8 cellular contexts compared by ENCODE assay signal in the genomic region with DNA sequence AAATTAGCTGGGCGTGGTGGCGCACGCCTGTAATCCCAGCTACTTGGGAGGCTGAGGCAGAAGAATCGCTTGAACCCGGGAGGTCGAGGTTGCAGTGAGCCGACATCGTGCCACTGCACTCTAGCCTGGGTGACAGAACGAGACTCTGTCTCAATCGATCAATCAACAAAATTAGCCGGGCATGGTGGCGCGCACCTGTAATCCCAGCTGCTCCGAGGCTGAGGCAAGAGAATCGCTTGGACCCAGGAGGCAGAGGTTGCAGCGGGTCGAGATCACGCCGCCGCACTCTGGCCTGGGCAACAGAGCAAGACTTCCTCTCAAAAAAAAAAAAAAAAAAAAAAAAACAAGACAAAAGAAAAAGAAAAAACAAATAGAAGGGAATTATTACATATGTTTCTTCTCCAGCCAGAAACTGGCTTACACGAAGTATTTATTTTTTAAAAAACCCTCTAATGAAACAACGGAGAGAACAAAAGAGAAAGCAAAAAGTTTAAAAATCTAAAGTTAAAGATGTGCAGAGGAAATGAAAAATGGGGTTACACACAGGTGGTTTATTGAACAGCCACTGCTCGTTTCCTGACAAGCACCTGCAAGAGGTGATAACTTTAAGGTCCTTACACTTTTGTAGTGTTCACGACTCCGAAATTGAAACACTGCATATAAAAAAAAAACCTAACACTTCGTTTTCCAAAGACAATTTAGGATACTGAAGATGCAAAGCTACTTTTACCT. TPM values are rescaled to one million over a fixed set of nuclear protein-coding genes. Genes with fewer than 3 reads are reported as not detected.
DNase-seq lines count a peak whose midpoint lies in the region; ATAC-seq, FAIRE-seq and TF ChIP-seq lines count a peak whose summit lies in the region.

No MANE protein-coding gene starts in this region.

- no peaks in the 10 kb centered on the region for H3K27me3 Mint-ChIP-seq in activated naive CD8-positive, alpha-beta T cell

- ATAC-seq in HepG2 (no peak), HG03432 (IDR thresholded peaks at IDR 0.05; ENCODE audit: unreplicated experiment) (no peak)
- no peak for ATAC-seq in activated CD4-positive, CD25-positive, alpha-beta regulatory T cell treated with anti-CD3 and anti-CD28 coated beads, Interleukin-2, amount 50 U/mL, for 24 hours

- H3K79me2 ChIP-seq in HepG2 (ENCODE audit: insufficient read depth, low read length): peaks cover 29% of the 10 kb centered on the region

- H3K4me1 ChIP-seq in HUES48 (ENCODE audit: control insufficient read depth, insufficient read depth, low read length) (peaks cover 25% of the 10 kb centered on the region), HepG2 (ENCODE audit: insufficient read depth, low read length) (peaks cover 28% of the 10 kb centered on the region), transverse colon (peaks cover 0 to 33% (median 16%) of the 10 kb centered on the region in 4 donors)

- CTCF ChIA-PET in HepG2 (lab: Yijun Ruan, JAX; ENCODE audit: low intra/inter-chr PET ratio, low total read pairs): no interaction called here

- H3K9me3 ChIP-seq in HUES48 (ENCODE audit: control insufficient read depth, insufficient read depth, low read length): no peaks in the 10 kb centered on the region
- H3K9me3 ChIP-seq in HepG2 (ENCODE audit: low read length): no peaks in the 10 kb centered on the region
- H3K9me3 ChIP-seq in transverse colon: no peaks in the 10 kb centered on the region

- FAIRE-seq in HepG2 (lab: Jason Lieb, UNC): no peak

- H3K27ac ChIP-seq in 22Rv1: peak overlapping the region; percentile 72
- H3K27ac ChIP-seq in HUES48 (ENCODE audit: low read depth, low read length): no peak overlapping the region
- H3K27ac ChIP-seq in HepG2 (ENCODE audit: extremely low read length, insufficient read depth, low read length): peak overlapping the region; percentile 92
- peak overlapping the region; percentile 94 to 98 (median 96) for H3K27ac ChIP-seq in transverse colon

- TF ChIP-seq EP300 in HepG2 (IDR thresholded peaks at IDR 0.05; ENCODE audit: low read depth in 2 of 2, low read length in 2 of 2) (no peak), HepG2 (CRISPR knock-in tag; IDR thresholded peaks at IDR 0.05; ENCODE audit: borderline replicate concordance) (no peak), transverse colon (IDR thresholded peaks at IDR 0.05; ENCODE audit: low read depth) (no peak)

- H2AFZ ChIP-seq in HepG2 (ENCODE audit: low read length): no peak overlapping the region

- POLR2A ChIA-PET in HepG2 (lab: Yijun Ruan, JAX): interaction anchor here (0.9 to 2.1 kb wide), 3 partner anchors 116 to 163 kb away, joined by 3 to 7 read pairs (median 3); a partner anchor contains a TSS

- H3K4me3 Mint-ChIP-seq in activated naive CD8-positive, alpha-beta T cell: peak overlapping the region; percentile 92

- DNase-seq in HepG2 (ENCODE audit: low spot score) (no peak), transverse colon (peak; percentile 32), HPDE6-E6E7 (ENCODE audit: extremely low spot score) (no peak)

- H3K9ac ChIP-seq in HUES48 (ENCODE audit: low read depth, low read length) (no peak overlapping the region), HepG2 (ENCODE audit: insufficient read depth, low read depth, low read length) (peak overlapping the region; percentile 89)

- H3K36me3 ChIP-seq in HUES48 (ENCODE audit: control insufficient read depth, insufficient read depth, low read length) (peaks cover 6% of the 10 kb centered on the region), HepG2 (replicated peaks in 1 of 2; ENCODE audit: control insufficient read depth in 1 of 2, insufficient read depth in 2 of 2, low read length in 2 of 2) (peaks cover 0 to under 1% of the 10 kb centered on the region in 2 experiments; a peak in 1 of 5 replicates), transverse colon (no peaks in the 10 kb centered on the region)

- peak overlapping the region; percentile 93 for H3K4me3 ChIP-seq in HUES48 (ENCODE audit: low read depth, low read length)
- H3K4me3 ChIP-seq in HepG2 (replicated peaks in 1 of 3; ENCODE audit: insufficient read depth in 1 of 3, low read depth in 2 of 3, low read length in 3 of 3): peak overlapping the region; percentile 89 to 99 (median 92)
- peak overlapping the region in 3 of 4 donors; percentile 88 to 100 (median 95) for H3K4me3 ChIP-seq in transverse colon

- no peaks in the 10 kb centered on the region for H3K9me3 Mint-ChIP-seq in activated naive CD8-positive, alpha-beta T cell (ENCODE audit: low read depth)

- WGBS in HepG2 (ENCODE audit: low lambda C conversion rate): 70% methylated on average over 26 of the region's 26 CpGs
- WGBS in transverse colon (ENCODE audit: low coverage in 1 of 2), 2 donors: 7 to 59% methylated on average over 6 to 26 of the region's 26 CpGs

- no peaks in the 10 kb centered on the region; the same call in 1 of the 2 replicates for H4K20me1 ChIP-seq in HepG2 (ENCODE audit: insufficient read depth, low read length)

- peak overlapping the region; percentile 88 for H3K27ac Mint-ChIP-seq in activated naive CD8-positive, alpha-beta T cell

- TF ChIP-seq CTCF in 22Rv1 (IDR thresholded peaks at IDR 0.05): no peak
- TF ChIP-seq CTCF in HepG2 (CRISPR knock-in tag; IDR thresholded peaks at IDR 0.05): no peak
- TF ChIP-seq CTCF in transverse colon (IDR thresholded peaks at IDR 0.05): no peak

- H3K36me3 Mint-ChIP-seq in activated naive CD8-positive, alpha-beta T cell: peaks cover 5% of the 10 kb centered on the region

- H3K4me1 Mint-ChIP-seq in activated naive CD8-positive, alpha-beta T cell (ENCODE audit: low read depth): peaks cover 65% of the 10 kb centered on the region

- H3K4me2 ChIP-seq in HepG2 (ENCODE audit: low read depth, low read length): peak overlapping the region; percentile 77

- TF ChIP-seq RAD21 in HepG2 (CRISPR knock-in tag; IDR thresholded peaks at IDR 0.05): no peak

- TF ChIP-seq POLR2A in HepG2 (IDR thresholded peaks at IDR 0.05; ENCODE audit: insufficient read depth in 1 of 2, low read depth in 2 of 2, low read length in 2 of 2) (no peak), transverse colon (IDR thresholded peaks at IDR 0.05) (no peak)

- in situ Hi-C loops in HepG2 (cut with HindIII; ENCODE audit: extremely low pct_ligation_motif_present, low pct_unique_long_range_greater_than_20kb) (no loop called here), transverse colon (cut with MboI; ENCODE audit: low pct_ligation_motif_present in 1 of 4, low pct_unique_long_range_greater_than_20kb in 1 of 4, low sequenced_read_pairs in 3 of 4) (no loop called here)

- BruUV-seq in HepG2 (replicated peaks; lab: Mats Ljungman, UMichigan): no TSS peak

- H3K27me3 ChIP-seq in HUES48 (ENCODE audit: control insufficient read depth, insufficient read depth, low read length) (no peaks in the 10 kb centered on the region), HepG2 (ENCODE audit: control insufficient read depth in 1 of 2, insufficient read depth in 2 of 2, low read length in 2 of 2) (no peaks in the 10 kb centered on the region), transverse colon (no peaks in the 10 kb centered on the region)

- intact Hi-C loops in HepG2 (cut with micrococcal nuclease; ENCODE audit: unreplicated experiment): no loop called here
- intact Hi-C loops in transverse colon (cut with DNase I; ENCODE audit: low total_unique reads): no loop called here

RNA-seq across cellular contexts. Expression of a gene that starts 1.4 kb away (rescaled TPM):
- 8.7 and 15.4 TPM in 2 replicates for total RNA-seq in HepG2 (2016; rRNA removed; fragmentation: Illumina TruSeq; extraction: Trizol)
- 5.2 and 5.9 TPM in 2 replicates for total RNA-seq in HepG2 (2016; cell fraction: cytosol; rRNA removed; fragmentation: Illumina TruSeq; extraction: Trizol; ENCODE audit: low read depth)
- total RNA-seq in HepG2 (2016; cell fraction: insoluble cytoplasmic fraction; rRNA removed; fragmentation: Illumina TruSeq; extraction: Trizol): 7.4 and 13.5 TPM in 2 replicates
- total RNA-seq in HepG2 (2016; cell fraction: membrane; rRNA removed; fragmentation: Illumina TruSeq; extraction: Trizol): 5.7 and 6.1 TPM in 2 replicates
- 13.0 and 13.2 TPM in 2 replicates for total RNA-seq in HepG2 (2016; cell fraction: nucleus; rRNA removed; fragmentation: Illumina TruSeq; extraction: Trizol)
- polyA plus RNA-seq in HepG2 (2011; rRNA removed): 7.3 and 9.3 TPM in 2 replicates
- 4.3 and 6.2 TPM in 2 replicates for polyA plus RNA-seq in HepG2 (2011; cell fraction: cytosol; rRNA removed)
- 10.9 and 12.4 TPM in 2 replicates for polyA plus RNA-seq in HepG2 (2011; cell fraction: nucleus; rRNA removed)
- 8.9 and 10.7 TPM in 2 replicates for polyA plus RNA-seq in HepG2 (2012)
- polyA plus RNA-seq in HepG2 (2016; cell fraction: cytosol; fragmentation: Illumina TruSeq; extraction: Trizol; ENCODE audit: low read depth): 0.62 and 0.75 TPM in 2 replicates
- 10.1 and 12.7 TPM in 2 replicates for polyA plus RNA-seq in HepG2 (2016; cell fraction: insoluble cytoplasmic fraction; fragmentation: Illumina TruSeq; extraction: Trizol; ENCODE audit: low read depth)
- 1.2 and 1.5 TPM in 2 replicates for polyA plus RNA-seq in HepG2 (2016; cell fraction: membrane; fragmentation: Illumina TruSeq; extraction: Trizol; ENCODE audit: low read depth)
- 17.1 TPM in 2 replicates for polyA plus RNA-seq in HepG2 (2016; cell fraction: nucleus; fragmentation: Illumina TruSeq; extraction: Trizol; ENCODE audit: insufficient read depth, low read depth)
- 32.6 and 35.9 TPM in 2 replicates for polyA minus RNA-seq in HepG2 (2011; rRNA and poly(A)+ RNA removed; ENCODE audit: low replicate concordance)
- 12.0 and 15.9 TPM in 2 replicates for polyA minus RNA-seq in HepG2 (2011; cell fraction: cytosol; rRNA and poly(A)+ RNA removed)
- 30.4 and 35.7 TPM in 2 replicates for polyA minus RNA-seq in HepG2 (2011; cell fraction: nucleus; rRNA and poly(A)+ RNA removed)
- total RNA-seq in transverse colon: 100 to 1,000 TPM in 1 of 4 donors, 10 to 100 TPM in 3; 30.2 to 151 (median 56.7) TPM

RNA-seq across cellular contexts. Expression of a gene that starts 35.4 kb away (rescaled TPM):
- 36.1 and 41.4 TPM in 2 replicates for total RNA-seq in HepG2 (2016; rRNA removed; fragmentation: Illumina TruSeq; extraction: Trizol)
- 3.2 and 3.8 TPM in 2 replicates for total RNA-seq in HepG2 (2016; cell fraction: cytosol; rRNA removed; fragmentation: Illumina TruSeq; extraction: Trizol; ENCODE audit: low read depth)
- 32.4 and 35.5 TPM in 2 replicates for total RNA-seq in HepG2 (2016; cell fraction: insoluble cytoplasmic fraction; rRNA removed; fragmentation: Illumina TruSeq; extraction: Trizol)
- 7.0 and 8.2 TPM in 2 replicates for total RNA-seq in HepG2 (2016; cell fraction: membrane; rRNA removed; fragmentation: Illumina TruSeq; extraction: Trizol)
- total RNA-seq in HepG2 (2016; cell fraction: nucleus; rRNA removed; fragmentation: Illumina TruSeq; extraction: Trizol): 28.1 and 32.8 TPM in 2 replicates
- 6.8 and 8.9 TPM in 2 replicates for polyA plus RNA-seq in HepG2 (2011; rRNA removed)
- 3.8 and 4.9 TPM in 2 replicates for polyA plus RNA-seq in HepG2 (2011; cell fraction: cytosol; rRNA removed)
- polyA plus RNA-seq in HepG2 (2011; cell fraction: nucleus; rRNA removed): 10.2 and 15.6 TPM in 2 replicates
- polyA plus RNA-seq in HepG2 (2012): 9.8 and 12.1 TPM in 2 replicates
- polyA plus RNA-seq in HepG2 (2016; cell fraction: cytosol; fragmentation: Illumina TruSeq; extraction: Trizol; ENCODE audit: low read depth): 1.5 TPM in 2 replicates
- polyA plus RNA-seq in HepG2 (2016; cell fraction: insoluble cytoplasmic fraction; fragmentation: Illumina TruSeq; extraction: Trizol; ENCODE audit: low read depth): 26.1 and 28.9 TPM in 2 replicates
- polyA plus RNA-seq in HepG2 (2016; cell fraction: membrane; fragmentation: Illumina TruSeq; extraction: Trizol; ENCODE audit: low read depth): 3.2 and 3.6 TPM in 2 replicates
- polyA plus RNA-seq in HepG2 (2016; cell fraction: nucleus; fragmentation: Illumina TruSeq; extraction: Trizol; ENCODE audit: insufficient read depth, low read depth): 32.6 and 38.8 TPM in 2 replicates
- polyA minus RNA-seq in HepG2 (2011; rRNA and poly(A)+ RNA removed; ENCODE audit: low replicate concordance): 11.5 and 16.2 TPM in 2 replicates
- 6.5 and 8.3 TPM in 2 replicates for polyA minus RNA-seq in HepG2 (2011; cell fraction: cytosol; rRNA and poly(A)+ RNA removed)
- polyA minus RNA-seq in HepG2 (2011; cell fraction: nucleus; rRNA and poly(A)+ RNA removed): 35.7 and 37.2 TPM in 2 replicates
- total RNA-seq in transverse colon: 10 to 100 TPM in 3 of 4 donors, 1 to 10 TPM in 1; 4.9 to 30.4 (median 19.9) TPM
